In the genomic region with DNA sequence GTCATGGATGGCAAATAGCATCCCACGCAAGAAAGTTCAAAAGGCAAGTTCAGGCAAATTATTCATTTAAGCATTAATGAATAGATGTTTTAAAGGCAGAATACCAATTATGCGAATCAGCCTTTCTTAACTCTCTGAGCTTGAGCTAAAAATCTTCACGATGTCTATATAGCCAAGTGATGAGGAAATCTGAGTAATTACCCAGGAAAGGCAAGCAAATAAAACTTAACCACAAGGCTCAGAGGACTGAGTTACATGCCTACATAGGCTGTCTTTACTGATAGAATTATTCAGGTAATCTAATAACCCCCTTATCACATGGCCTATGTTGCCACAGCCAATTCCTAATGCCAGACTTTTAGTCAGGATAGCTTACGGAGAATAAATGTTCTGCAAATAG, we compare ENCODE assay signal across 19 cellular contexts.
DNase-seq lines count a peak whose midpoint lies in the region; ATAC-seq, FAIRE-seq and TF ChIP-seq lines count a peak whose summit lies in the region.
"Had no signal": no experiment of that assay in that cellular context is flagged by ENCODE, and none has a peak within 500 bp of the region (broad histone marks: within the 10 kb centered on the region; RNA-seq: fewer than 3 reads in every experiment).

No MANE protein-coding gene starts in this region.

- DNase-seq in DMS53 (lab: John Stamatoyannopoulos, UW) = peak; percentile 3
- no peak for DNase-seq in DMS53 treated with DMSO at 0.1 percent for 48 hours (lab: John Stamatoyannopoulos, UW; ENCODE audit: unreplicated experiment)
- DNase-seq in SW480 (ENCODE audit: low spot score) = peak; percentile 4
- peak; percentile 91 for DNase-seq in fibroblast of mammary gland (ENCODE audit: low read depth)
- DNase-seq in small intestine = peak; percentile 14
- no peak for DNase-seq in spleen
- DNase-seq in NCI-H1694 treated with DMSO at 0.1 percent for 48 hours (lab: John Stamatoyannopoulos, UW) = no peak
- no peak for DNase-seq in GM23338 (ENCODE audit: low spot score)
- DNase-seq: activated CD4-positive, alpha-beta T cell treated with anti-CD3 and anti-CD28 coated beads for 48 hours; activated T-cell treated with anti-CD3 and anti-CD28 coated beads, Interleukin-2, amount 50 U/mL, for 24 hours; aorta; effector CD4-positive, alpha-beta T cell; NCI-H1092 treated with DMSO at 0.1 percent for 48 hours; NCI-H2227 treated with DMSO at 0.1 percent for 48 hours; nucleus accumbens; T-helper 17 cell; testis had no signal

- H3K36me3 ChIP-seq in small intestine (ENCODE audit: control insufficient read depth in 2 of 2, insufficient read depth in 2 of 2, low read length in 2 of 2) = no peaks in the 10 kb centered on the region
- H3K36me3 ChIP-seq in spleen = no peaks in the 10 kb centered on the region
- H3K36me3 ChIP-seq in GM23338 (ENCODE audit: insufficient read depth) = no peaks in the 10 kb centered on the region

- no peaks in the 10 kb centered on the region for H3K27me3 ChIP-seq in small intestine (ENCODE audit: control insufficient read depth in 2 of 2, insufficient read depth in 2 of 2, low read length in 2 of 2)
- peaks cover 0 to 16% (median 0%) of the 10 kb centered on the region in 7 donors for H3K27me3 ChIP-seq in spleen (replicated peaks in 1 of 7)
- no peaks in the 10 kb centered on the region for H3K27me3 ChIP-seq in GM23338 (ENCODE audit: insufficient read depth)
- H3K27me3 ChIP-seq: testis had no signal

- no peak overlapping the region for H3K4me3 Mint-ChIP-seq in GM23338
- H3K4me3 Mint-ChIP-seq: activated T-cell treated with anti-CD3 and anti-CD28 coated beads, Interleukin-2, amount 50 U/mL, for 24 hours; mesothelial cell of epicardium; T-helper 17 cell had no signal

- peaks cover 0 to 3% of the 10 kb centered on the region in 2 donors for H3K4me1 ChIP-seq in small intestine (ENCODE audit: control insufficient read depth in 2 of 2, insufficient read depth in 1 of 2, low read depth in 1 of 2, low read length in 1 of 2)
- H3K4me1 ChIP-seq in spleen = no peaks in the 10 kb centered on the region
- no peaks in the 10 kb centered on the region for H3K4me1 ChIP-seq in GM23338 (ENCODE audit: insufficient read depth)
- H3K4me1 ChIP-seq: testis had no signal

- no peaks in the 10 kb centered on the region for H3K9me3 ChIP-seq in small intestine (ENCODE audit: control insufficient read depth, low read depth)
- H3K9me3 ChIP-seq in spleen = no peaks in the 10 kb centered on the region
- H3K9me3 ChIP-seq: testis had no signal

- peaks cover 3% of the 10 kb centered on the region for H3K27me3 Mint-ChIP-seq in GM23338 (ENCODE audit: insufficient read depth, low read depth, poor library complexity)
- H3K27me3 Mint-ChIP-seq: activated T-cell treated with anti-CD3 and anti-CD28 coated beads, Interleukin-2, amount 50 U/mL, for 24 hours had no signal

- no peaks in the 10 kb centered on the region for H3F3A ChIP-seq in GM23338 (replicated peaks; ENCODE audit: low read depth)

- H4K20me1 ChIP-seq in GM23338 (replicated peaks; ENCODE audit: insufficient read depth) = no peaks in the 10 kb centered on the region

- peaks cover 6% of the 10 kb centered on the region; the same call in 2 of the 3 replicates for H3K4me1 Mint-ChIP-seq in GM23338
- H3K4me1 Mint-ChIP-seq: T-helper 17 cell had no signal

- no peak overlapping the region for H3K27ac ChIP-seq in small intestine (ENCODE audit: low read depth in 1 of 2, low read length in 1 of 2)
- H3K27ac ChIP-seq in spleen = no peak overlapping the region
- no peak overlapping the region for H3K27ac ChIP-seq in GM23338 (ENCODE audit: low read depth)
- H3K27ac ChIP-seq: 22Rv1, testis had no signal

- H3K4me3 ChIP-seq in fibroblast of mammary gland (ENCODE audit: control insufficient read depth, low read depth, low read length) = no peak overlapping the region
- no peak overlapping the region for H3K4me3 ChIP-seq in small intestine (ENCODE audit: low read depth in 1 of 2, low read length in 2 of 2)
- H3K4me3 ChIP-seq in spleen = no peak overlapping the region
- H3K4me3 ChIP-seq in GM23338 = no peak overlapping the region
- H3K4me3 ChIP-seq: testis had no signal

- H3K27ac Mint-ChIP-seq in GM23338 = no peak overlapping the region
- H3K27ac Mint-ChIP-seq: activated T-cell treated with anti-CD3 and anti-CD28 coated beads, Interleukin-2, amount 50 U/mL, for 24 hours; mesothelial cell of epicardium; T-helper 17 cell had no signal

- no peak for FAIRE-seq in small intestine (lab: Jason Lieb, UNC)

- no peak for ATAC-seq in GM23338
- ATAC-seq: T-helper 17 cell had no signal

- intact Hi-C loops in spleen (cut with DNase I; ENCODE audit: low total_unique reads) = no loop called here

- TF ChIP-seq CTCF in fibroblast of mammary gland (conservative IDR thresholded peaks at IDR 0.05; ENCODE audit: control insufficient read depth, insufficient read depth, low read depth, low read length) (no peak), spleen (IDR thresholded peaks at IDR 0.05 in 8 of 11, conservative IDR thresholded peaks at IDR 0.05 in 3 of 11) (no peak), GM23338 (conservative IDR thresholded peaks at IDR 0.05; ENCODE audit: low read depth in 2 of 2) (no peak)

- H3K4me2 ChIP-seq in GM23338 = no peak overlapping the region

- WGBS in small intestine, 3 donors = 56 to 82% (median 74%) methylated on average over 4 of the region's 4 CpGs
- WGBS in spleen, 5 donors = 79 to 93% (median 88%) methylated on average over 4 of the region's 4 CpGs

- H3K9me3 Mint-ChIP-seq in GM23338 = no peaks in the 10 kb centered on the region
- H3K9me3 Mint-ChIP-seq: activated T-cell treated with anti-CD3 and anti-CD28 coated beads, Interleukin-2, amount 50 U/mL, for 24 hours; mesothelial cell of epicardium had no signal

- no peaks in the 10 kb centered on the region for H3K36me3 Mint-ChIP-seq in GM23338 (ENCODE audit: low read depth)
- H3K36me3 Mint-ChIP-seq: mesothelial cell of epicardium had no signal

- H3K79me2 ChIP-seq in GM23338 (replicated peaks; ENCODE audit: insufficient read depth) = no peaks in the 10 kb centered on the region

- TF ChIP-seq POLR2A in spleen (IDR thresholded peaks at IDR 0.05) = no peak

- no peaks in the 10 kb centered on the region for H3K9me2 ChIP-seq in GM23338 (ENCODE audit: insufficient read depth)

- H2AFZ ChIP-seq in GM23338 = no peak overlapping the region

TF ChIP-seq in GM23338, 12 proteins besides CTCF, POLR2A, EP300 and RAD21 (continues in another document):
- no peak for TF ChIP-seq ZNF331 (CRISPR knock-in tag; IDR thresholded peaks at IDR 0.05; ENCODE audit: low read depth)
- no peak for TF ChIP-seq EZH2phosphoT487 (IDR thresholded peaks at IDR 0.05; ENCODE audit: unreplicated experiment)
- no peak for TF ChIP-seq STAT1 (IDR thresholded peaks at IDR 0.05; ENCODE audit: unreplicated experiment)
- TF ChIP-seq CREB1 (CRISPR knock-in tag; IDR thresholded peaks at IDR 0.05; ENCODE audit: low read depth) = no peak
- no peak for TF ChIP-seq EZH2 (IDR thresholded peaks at IDR 0.05; ENCODE audit: low read depth, unreplicated experiment)
- TF ChIP-seq ZNF114 (CRISPR knock-in tag; IDR thresholded peaks at IDR 0.05) = no peak
- TF ChIP-seq, protein P1, sequence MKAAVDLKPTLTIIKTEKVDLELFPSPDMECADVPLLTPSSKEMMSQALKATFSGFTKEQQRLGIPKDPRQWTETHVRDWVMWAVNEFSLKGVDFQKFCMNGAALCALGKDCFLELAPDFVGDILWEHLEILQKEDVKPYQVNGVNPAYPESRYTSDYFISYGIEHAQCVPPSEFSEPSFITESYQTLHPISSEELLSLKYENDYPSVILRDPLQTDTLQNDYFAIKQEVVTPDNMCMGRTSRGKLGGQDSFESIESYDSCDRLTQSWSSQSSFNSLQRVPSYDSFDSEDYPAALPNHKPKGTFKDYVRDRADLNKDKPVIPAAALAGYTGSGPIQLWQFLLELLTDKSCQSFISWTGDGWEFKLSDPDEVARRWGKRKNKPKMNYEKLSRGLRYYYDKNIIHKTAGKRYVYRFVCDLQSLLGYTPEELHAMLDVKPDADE (IDR thresholded peaks at IDR 0.05) = no peak
- no peak for TF ChIP-seq NANOG (IDR thresholded peaks at IDR 0.05; ENCODE audit: borderline replicate concordance)

Comparison
In these comparisons a context has a peak if more than half of its experiments do, and no peak if none do; other contexts are left out.
1. DNase-seq: peak in DMS53 (single experiment), SW480 (single experiment), fibroblast of mammary gland (single experiment) and small intestine (single experiment); none in DMS53 treated with DMSO at 0.1 percent for 48 hours (single experiment), spleen (single experiment), NCI-H1694 treated with DMSO at 0.1 percent for 48 hours (single experiment) and GM23338 (single experiment).